In the genomic region with DNA sequence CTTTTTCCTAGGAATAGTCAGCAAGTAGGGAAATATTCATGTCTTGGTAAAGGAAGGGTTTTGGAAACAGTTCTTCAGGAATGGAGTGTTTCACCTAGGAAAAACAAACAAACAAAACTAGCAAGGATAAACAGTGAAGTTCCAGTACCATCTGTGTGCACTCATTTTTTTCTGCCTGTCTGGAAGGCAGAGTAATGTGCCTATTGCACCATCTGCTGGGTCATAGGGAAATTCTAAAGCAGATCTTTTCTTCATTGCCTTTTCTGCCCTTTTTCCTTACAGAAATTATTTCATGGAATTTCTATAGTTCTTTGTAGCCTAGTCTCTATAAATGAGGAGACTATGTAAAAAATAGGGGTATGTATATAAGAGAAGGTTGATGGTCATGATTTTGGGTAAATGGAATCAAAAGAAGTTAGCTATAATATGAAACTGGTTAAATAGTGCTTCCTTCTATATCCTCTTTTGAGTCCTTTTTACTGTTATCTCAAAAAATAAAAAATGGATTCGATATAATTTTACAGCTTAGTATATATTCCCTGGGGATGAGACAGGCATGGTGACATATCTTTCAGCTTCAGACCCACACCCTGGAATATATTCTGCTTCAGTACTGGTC, we compare ENCODE assay signal across 1 cellular context.
TF ChIP-seq lines count a peak whose summit lies in the region.

No MANE protein-coding gene starts in this region.

TF ChIP-seq in A549, 52 proteins besides CTCF, POLR2A, EP300 and RAD21 (continued from another document):
- TF ChIP-seq CBX2 (IDR thresholded peaks at IDR 0.05; ENCODE audit: borderline replicate concordance, low read depth) (no peak), KDM5A (IDR thresholded peaks at IDR 0.05) (no peak), BHLHE40 (IDR thresholded peaks at IDR 0.05; ENCODE audit: low read depth, low read length) (no peak), MYC (IDR thresholded peaks at IDR 0.05; ENCODE audit: borderline replicate concordance, low read length) (no peak), JUN (IDR thresholded peaks at IDR 0.05) (no peak), SMC3 (IDR thresholded peaks at IDR 0.05) (no peak; the same call in 2 of the 3 replicates)
- TF ChIP-seq, protein P1, sequence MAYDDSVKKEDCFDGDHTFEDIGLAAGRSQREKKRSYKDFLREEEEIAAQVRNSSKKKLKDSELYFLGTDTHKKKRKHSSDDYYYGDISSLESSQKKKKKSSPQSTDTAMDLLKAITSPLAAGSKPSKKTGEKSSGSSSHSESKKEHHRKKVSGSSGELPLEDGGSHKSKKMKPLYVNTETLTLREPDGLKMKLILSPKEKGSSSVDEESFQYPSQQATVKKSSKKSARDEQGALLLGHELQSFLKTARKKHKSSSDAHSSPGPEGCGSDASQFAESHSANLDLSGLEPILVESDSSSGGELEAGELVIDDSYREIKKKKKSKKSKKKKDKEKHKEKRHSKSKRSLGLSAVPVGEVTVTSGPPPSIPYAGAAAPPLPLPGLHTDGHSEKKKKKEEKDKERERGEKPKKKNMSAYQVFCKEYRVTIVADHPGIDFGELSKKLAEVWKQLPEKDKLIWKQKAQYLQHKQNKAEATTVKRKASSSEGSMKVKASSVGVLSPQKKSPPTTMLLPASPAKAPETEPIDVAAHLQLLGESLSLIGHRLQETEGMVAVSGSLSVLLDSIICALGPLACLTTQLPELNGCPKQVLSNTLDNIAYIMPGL (CRISPR knock-in tag; IDR thresholded peaks at IDR 0.05; ENCODE audit: borderline replicate concordance), result no peak
